ENCODE assay signal across 26 cellular contexts in the genomic region with DNA sequence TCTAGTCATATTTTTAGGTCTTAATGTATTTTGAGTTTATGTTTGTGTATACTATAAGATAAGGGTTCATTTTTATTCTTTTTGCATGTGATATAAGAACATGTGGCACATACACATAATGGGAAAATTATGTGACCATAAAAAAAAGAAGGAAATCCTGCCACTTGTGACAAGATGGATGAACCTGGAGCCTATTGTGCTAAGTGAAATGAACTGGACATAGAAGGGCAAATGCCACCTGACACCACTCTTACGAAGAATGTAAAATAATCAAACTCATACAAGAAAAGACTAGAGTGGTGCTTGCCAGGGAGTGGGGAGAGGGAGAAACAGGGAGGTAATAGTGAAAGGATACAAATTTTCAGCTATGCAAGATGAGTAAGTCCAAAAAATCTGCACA.
"Had no signal": no experiment of that assay in that cellular context is flagged by ENCODE, and none has a peak within 500 bp of the region (broad histone marks: within the 10 kb centered on the region; RNA-seq: fewer than 3 reads in every experiment).

No MANE protein-coding gene starts in this region.

- H3K9me3 ChIP-seq: esophagus muscularis mucosa, gastroesophageal sphincter, heart left ventricle, prostate gland, right atrium auricular region, suprapubic skin, transverse colon, upper lobe of right lung, uterus had no signal

- H3K4me2 ChIP-seq: hepatocyte, smooth muscle cell had no signal

- H3K27ac ChIP-seq: coronary artery, esophagus muscularis mucosa, foreskin keratinocyte, gastroesophageal sphincter, heart left ventricle, hepatocyte, prostate gland, right atrium auricular region, suprapubic skin, transverse colon, upper lobe of right lung, uterus had no signal

- H3K9me3 Mint-ChIP-seq: nephron progenitor cell; stimulated activated naive CD8-positive, alpha-beta T cell treated with anti-CD3 and anti-CD28 coated beads, Interleukin-15, amount 100 ng/mL, for 72 hours had no signal

- H3K27ac Mint-ChIP-seq: naive thymus-derived CD8-positive, alpha-beta T cell; nephron progenitor cell; stimulated activated naive CD8-positive, alpha-beta T cell treated with anti-CD3 and anti-CD28 coated beads, Interleukin-15, amount 100 ng/mL, for 72 hours had no signal

- H3K4me3 ChIP-seq: coronary artery, esophagus muscularis mucosa, gastroesophageal sphincter, heart left ventricle, hepatocyte, lung, prostate gland, right atrium auricular region, smooth muscle cell, suprapubic skin, transverse colon, upper lobe of right lung, uterus had no signal

- H3K27me3 ChIP-seq: esophagus muscularis mucosa, foreskin keratinocyte, gastroesophageal sphincter, heart left ventricle, hepatocyte, right atrium auricular region, suprapubic skin, transverse colon, upper lobe of right lung, uterus had no signal

- H3K4me1 ChIP-seq: esophagus muscularis mucosa, gastroesophageal sphincter, prostate gland, upper lobe of right lung, uterus had no signal

- H2AFZ ChIP-seq: hepatocyte had no signal

- H3K4me3 Mint-ChIP-seq: naive thymus-derived CD8-positive, alpha-beta T cell; nephron progenitor cell; stimulated activated naive CD8-positive, alpha-beta T cell treated with anti-CD3 and anti-CD28 coated beads, Interleukin-15, amount 100 ng/mL, for 72 hours had no signal

- FAIRE-seq: kidney had no signal

- H3K36me3 Mint-ChIP-seq: naive thymus-derived CD8-positive, alpha-beta T cell had no signal

- H3K36me3 ChIP-seq: esophagus muscularis mucosa, gastroesophageal sphincter, heart left ventricle, prostate gland, right atrium auricular region, suprapubic skin, transverse colon, upper lobe of right lung, uterus had no signal

- DNase-seq: foreskin keratinocyte; heart left ventricle; kidney; mesendoderm; midbrain; naive thymus-derived CD8-positive, alpha-beta T cell; nephron progenitor cell; nucleus accumbens; stimulated activated CD4-positive, alpha-beta T cell treated with anti-CD3 and anti-CD28 coated beads, Interleukin-12 subunit alpha, Interleukin-12 subunit beta, amount 100 ng/mL, for 4 hours; stimulated activated CD4-positive, alpha-beta T cell treated with anti-CD3 and anti-CD28 coated beads, Interleukin-1b, Interleukin-23, amount 100 ng/mL, for 48 hours; stimulated activated CD4-positive, alpha-beta T cell treated with anti-CD3 and anti-CD28 coated beads, Interleukin-4, amount 100 ng/mL, for 1 hour; stimulated activated CD8-positive, alpha-beta memory T cell treated with anti-CD3 and anti-CD28 coated beads, Interleukin-4, amount 100 ng/mL, for 48 hours; stimulated activated naive CD4-positive, alpha-beta T cell; stimulated activated naive CD8-positive, alpha-beta T cell treated with anti-CD3 and anti-CD28 coated beads, Interleukin-15, amount 100 ng/mL, for 72 hours; transverse colon; upper lobe of right lung; uterus had no signal
